ENCODE assay signal across 7 cellular contexts in the genomic region with DNA sequence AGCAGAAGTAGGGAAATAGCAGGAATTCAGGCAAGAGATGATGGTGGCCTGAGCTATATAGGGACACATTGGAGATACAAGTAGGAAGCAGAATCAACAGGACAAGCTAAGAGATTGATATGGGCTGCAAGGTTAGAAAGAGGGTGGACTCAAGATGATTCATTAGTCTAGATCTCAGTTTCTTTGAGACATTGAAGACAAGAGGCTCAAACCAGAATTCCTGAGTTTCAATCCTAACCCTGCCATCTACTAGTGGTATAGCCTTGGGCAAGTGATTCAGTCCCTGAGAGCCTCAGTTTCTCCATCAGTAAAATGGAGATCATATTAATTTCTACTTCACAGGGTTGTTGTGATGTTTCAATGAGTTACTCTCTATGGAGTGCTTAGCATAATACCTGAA.
"Had no signal": no experiment of that assay in that cellular context is flagged by ENCODE, and none has a peak within 500 bp of the region (broad histone marks: within the 10 kb centered on the region; RNA-seq: fewer than 3 reads in every experiment).

No MANE protein-coding gene starts in this region.

- FAIRE-seq: TTC549 had no signal

- H3K27me3 ChIP-seq: foreskin keratinocyte, vagina had no signal

- DNase-seq: activated CD4-positive, alpha-beta T cell treated with anti-CD3 and anti-CD28 coated beads, Interleukin-2, amount 50 U/mL, for 1 hour; activated CD4-positive, CD25-positive, alpha-beta regulatory T cell; head of caudate nucleus; mucosa of descending colon had no signal

- H3K4me3 ChIP-seq: mucosa of descending colon, vagina had no signal

- H3K27ac ChIP-seq: foreskin keratinocyte, vagina had no signal

- H3K4me1 ChIP-seq: foreskin keratinocyte, vagina had no signal

- H3K36me3 ChIP-seq: vagina had no signal

- H3K9me3 ChIP-seq: mucosa of descending colon, vagina had no signal
